In genomic region chr7:6882321-6882721, GRCh38 we compare ENCODE assay signal across 7 cellular contexts. TPM values are rescaled to one million over a fixed set of nuclear protein-coding genes. Genes with fewer than 3 reads are reported as not detected.
DNase-seq lines count a peak whose midpoint lies in the region; TF ChIP-seq lines count a peak whose summit lies in the region.
"Not testable (repeated sequence)": the region's sequence is repeated elsewhere in the genome, so short reads cannot be mapped to it uniquely, and the experiment has no call there.

No MANE protein-coding gene starts in this region.

- peak overlapping the region; percentile 54 for H3K4me2 ChIP-seq in osteoblast (ENCODE audit: insufficient read depth, low read length)

- POLR2A ChIA-PET in BJ (lab: Charles Lee), result not testable (repeated sequence)

- H3K9me3 Mint-ChIP-seq in HFFc6, result not testable (repeated sequence)

- not testable (repeated sequence) for H3K27me3 Mint-ChIP-seq in HFFc6 (ENCODE audit: insufficient read depth)

- not testable (repeated sequence) for H3K79me2 ChIP-seq in osteoblast (ENCODE audit: insufficient read depth, low read length)

- peak overlapping the region; percentile 65 for H3K27ac ChIP-seq in osteoblast (ENCODE audit: low read depth, low read length)

- not testable (repeated sequence) for H3K36me3 Mint-ChIP-seq in HFFc6 (ENCODE audit: low read depth)

- H3K9me3 ChIP-seq in osteoblast (ENCODE audit: low read depth, low read length), result not testable (repeated sequence)

- CTCF ChIA-PET in BJ (lab: Yijun Ruan, JAX), result not testable (repeated sequence)

- not testable (repeated sequence) for H3K36me3 ChIP-seq in BJ (ENCODE audit: control insufficient read depth, insufficient read depth, low read length); osteoblast (ENCODE audit: insufficient read depth, low read length)

- H3K4me1 Mint-ChIP-seq in HFFc6 (ENCODE audit: low read depth), result peaks cover 57% of the 10 kb centered on the region

- not testable (repeated sequence) for H3K27me3 ChIP-seq in BJ (ENCODE audit: control insufficient read depth, insufficient read depth, low read length); osteoblast (ENCODE audit: insufficient read depth, low read length)

- peak overlapping the region; percentile 87 for H3K27ac Mint-ChIP-seq in HFFc6

- H3K4me3 ChIP-seq in BJ (ENCODE audit: low read depth, low read length); astrocyte of the cerebellum (ENCODE audit: low read depth, low read length); fibroblast of mammary gland (ENCODE audit: control insufficient read depth, low read depth, low read length): not testable (repeated sequence)
- H3K4me3 ChIP-seq in osteoblast (ENCODE audit: insufficient read depth, low read length), result peak overlapping the region; percentile 14

- in situ Hi-C loops in astrocyte of the cerebellum (cut with HindIII; ENCODE audit: low sequenced_read_pairs), result not testable (repeated sequence)

- not testable (repeated sequence) for H4K20me1 ChIP-seq in osteoblast (ENCODE audit: insufficient read depth, low read length)

- H2AFZ ChIP-seq in osteoblast (ENCODE audit: low read length), result peak overlapping the region; percentile 8

- peak overlapping the region; percentile 80 for H3K4me3 Mint-ChIP-seq in HFFc6

- H3K4me1 ChIP-seq in osteoblast (ENCODE audit: insufficient read depth, low read length), result peaks cover 10% of the 10 kb centered on the region

- peak; percentile 19 for DNase-seq in BJ (ENCODE audit: low read depth)
- peak; percentile 72 for DNase-seq in GM04503 (ENCODE audit: low read depth)
- DNase-seq in HFFc6, result peak; percentile 91
- DNase-seq in M059J (ENCODE audit: low read depth), result peak; percentile 80
- DNase-seq in astrocyte of the cerebellum (ENCODE audit: low read depth), result peak; percentile 1
- peak; percentile 52 for DNase-seq in fibroblast of mammary gland (ENCODE audit: low read depth)
- DNase-seq in osteoblast (ENCODE audit: insufficient read length, low spot score, missing footprints), result not testable (repeated sequence)

- not testable (repeated sequence) for TF ChIP-seq CTCF in BJ (IDR thresholded peaks at IDR 0.05; ENCODE audit: insufficient read depth, low read depth, low read length); HFFc6 (IDR thresholded peaks at IDR 0.05); astrocyte of the cerebellum (IDR thresholded peaks at IDR 0.05; ENCODE audit: low read depth, low read length, missing control alignments); fibroblast of mammary gland (conservative IDR thresholded peaks at IDR 0.05; ENCODE audit: control insufficient read depth, insufficient read depth, low read depth, low read length); osteoblast (IDR thresholded peaks at IDR 0.05; ENCODE audit: extremely low read depth, low read depth, low read length)

RNA-seq across cellular contexts. Expression of gene CCZ1B, which starts 56.2 kb away (rescaled TPM):
- polyA plus RNA-seq in BJ (2011; rRNA removed), result 24.6 and 42.0 TPM in 2 replicates
- polyA minus RNA-seq in BJ (2011; rRNA and poly(A)+ RNA removed), result 21.8 and 27.8 TPM in 2 replicates
- total RNA-seq in HFFc6 (2021; fragmentation: NEBNext Ultra II Directional; extraction: Animal tissue kit (Norgen Biotek cat#: 25700)), result 10 to 100 TPM; 30.6 to 40.7 (median 37.7) TPM
- 25.6 and 47.2 TPM in 2 replicates for total RNA-seq in M059J (2014; rRNA removed; shearing (Covaris generic))
- total RNA-seq in osteoblast, result 50.4 and 67.3 TPM in 2 replicates
